Comparison of ENCODE assay signal across 1 cellular context in genomic region chr9:21523021-21524014, GRCh38.
TF ChIP-seq lines count a peak whose summit lies in the region.

No MANE protein-coding gene starts in this region.

TF ChIP-seq in HCT116, 20 proteins besides CTCF, POLR2A, EP300 and RAD21 (continued from another document):
- TF ChIP-seq ELF1 (IDR thresholded peaks at IDR 0.05; ENCODE audit: borderline replicate concordance, low read depth) (0 out of 2 replicates have a peak, but pooled peaks have one; percentile 10), EZH2 (IDR thresholded peaks at IDR 0.05) (no peak), REST (IDR thresholded peaks at IDR 0.05; ENCODE audit: low read depth) (no peak), ZNF274 (IDR thresholded peaks at IDR 0.05; ENCODE audit: low read depth, low read length) (no peak), ZFX (IDR thresholded peaks at IDR 0.05) (no peak)
